In genomic region chr5:59829922-59830321, GRCh38 we compare ENCODE assay signal across 28 cellular contexts.
"Had no signal": no experiment of that assay in that cellular context is flagged by ENCODE, and none has a peak within 500 bp of the region (broad histone marks: within the 10 kb centered on the region; RNA-seq: fewer than 3 reads in every experiment).

No MANE protein-coding gene starts in this region.

- H3K27ac Mint-ChIP-seq: activated CD4-positive, alpha-beta T cell treated with anti-CD3 and anti-CD28 coated beads for 36 hours; activated CD8-positive, alpha-beta memory T cell treated with anti-CD3 and anti-CD28 coated beads, Interleukin-2, amount 10 ng/mL, durations not matched to agents 7 days and 5 days; activated CD8-positive, alpha-beta T cell treated with anti-CD3 and anti-CD28 coated beads, Interleukin-2, amount 10 ng/mL, durations not matched to agents 7 days and 5 days; activated naive CD4-positive, alpha-beta T cell treated with anti-CD3 and anti-CD28 coated beads, Interleukin-2, amount 50 U/mL, for 24 hours; activated naive CD8-positive, alpha-beta T cell treated with anti-CD3 and anti-CD28 coated beads, Interleukin-2, amount 50 U/mL, for 24 hours; activated T-helper 2 cell treated with anti-CD3 and anti-CD28 coated beads, Interferon-gamma antibody, Interleukin-2, Interleukin-4, amounts not matched to agents 10 μg/mL and 5 μg/mL and 100 μg/mL, durations not matched to agents 14 hours and 24 hours and 36 hours; nephron progenitor cell; progenitor cell of endocrine pancreas; stimulated activated naive B cell treated with anti-CD40 and anti-IgM and Interleukin-4, amounts not matched to agents 10 μg/mL and 1 μg/mL and 100 μg/mL, for 72 hours; T-helper 2 cell treated with Interferon-gamma antibody and Interleukin-4, amounts not matched to agents 5 μg/mL and 100 μg/mL, for 36 hours had no signal

- H3K4me1 Mint-ChIP-seq: activated CD4-positive, alpha-beta T cell treated with anti-CD3 and anti-CD28 coated beads for 36 hours; activated CD8-positive, alpha-beta memory T cell treated with anti-CD3 and anti-CD28 coated beads, Interleukin-2, amount 10 ng/mL, durations not matched to agents 7 days and 5 days; activated naive CD4-positive, alpha-beta T cell treated with anti-CD3 and anti-CD28 coated beads, Interleukin-2, amount 50 U/mL, for 24 hours; activated naive CD8-positive, alpha-beta T cell treated with anti-CD3 and anti-CD28 coated beads, Interleukin-2, amount 50 U/mL, for 24 hours; stimulated activated naive B cell treated with anti-CD40 and anti-IgM and Interleukin-4, amounts not matched to agents 10 μg/mL and 1 μg/mL and 100 μg/mL, for 72 hours had no signal

- H3K36me3 Mint-ChIP-seq: activated CD8-positive, alpha-beta memory T cell treated with anti-CD3 and anti-CD28 coated beads, Interleukin-2, amount 10 ng/mL, durations not matched to agents 7 days and 5 days; activated naive CD4-positive, alpha-beta T cell treated with anti-CD3 and anti-CD28 coated beads, Interleukin-2, amount 50 U/mL, for 24 hours; stimulated activated naive B cell treated with anti-CD40 and anti-IgM and Interleukin-4, amounts not matched to agents 10 μg/mL and 1 μg/mL and 100 μg/mL, for 72 hours had no signal

- DNase-seq: activated CD4-positive, alpha-beta T cell treated with anti-CD3 and anti-CD28 coated beads for 36 hours; activated CD4-positive, CD25-positive, alpha-beta regulatory T cell; activated CD8-positive, alpha-beta memory T cell treated with anti-CD3 and anti-CD28 coated beads, Interleukin-2, amount 10 ng/mL, durations not matched to agents 7 days and 5 days; activated CD8-positive, alpha-beta T cell treated with anti-CD3 and anti-CD28 coated beads, Interleukin-2, amount 10 ng/mL, durations not matched to agents 7 days and 5 days; activated naive CD8-positive, alpha-beta T cell treated with anti-CD3 and anti-CD28 coated beads, Interleukin-2, amount 50 U/mL, for 24 hours; activated T-cell treated with anti-CD3 and anti-CD28 coated beads, Interleukin-2, amount 50 U/mL, for 48 hours; amygdala; central memory CD4-positive, alpha-beta T cell; dermis blood vessel endothelial cell; effector CD4-positive, alpha-beta T cell; esophagus squamous epithelium; left ventricle myocardium inferior; nephron progenitor cell; ovary; right lobe of liver; small intestine; stimulated activated CD4-positive, alpha-beta T cell treated with anti-CD3 and anti-CD28 coated beads, Interleukin-1b, Interleukin-23, amount 100 ng/mL, for 48 hours; stimulated activated naive B cell treated with anti-CD40 and anti-IgM and Interleukin-4, amounts not matched to agents 10 μg/mL and 1 μg/mL and 100 μg/mL, for 72 hours; stomach; thyroid gland; upper lobe of right lung had no signal

- H3K9me3 ChIP-seq: breast epithelium, esophagus squamous epithelium, left ventricle myocardium inferior, mucosa of descending colon, ovary, right lobe of liver, stomach, thyroid gland, upper lobe of right lung had no signal

- H3K27me3 ChIP-seq: breast epithelium, esophagus squamous epithelium, ovary, right lobe of liver, stomach, thyroid gland, upper lobe of right lung had no signal

- H3K27ac ChIP-seq: breast epithelium, epithelial cell of prostate, esophagus squamous epithelium, left ventricle myocardium inferior, ovary, right lobe of liver, stomach, thyroid gland, upper lobe of right lung had no signal

- H3K27me3 Mint-ChIP-seq: activated CD8-positive, alpha-beta memory T cell treated with anti-CD3 and anti-CD28 coated beads, Interleukin-2, amount 10 ng/mL, durations not matched to agents 7 days and 5 days; activated naive CD4-positive, alpha-beta T cell treated with anti-CD3 and anti-CD28 coated beads, Interleukin-2, amount 50 U/mL, for 24 hours; progenitor cell of endocrine pancreas; stimulated activated naive B cell treated with anti-CD40 and anti-IgM and Interleukin-4, amounts not matched to agents 10 μg/mL and 1 μg/mL and 100 μg/mL, for 72 hours had no signal

- ATAC-seq: activated CD4-positive, alpha-beta T cell treated with anti-CD3 and anti-CD28 coated beads for 36 hours; activated CD8-positive, alpha-beta memory T cell treated with anti-CD3 and anti-CD28 coated beads, Interleukin-2, amount 10 ng/mL, durations not matched to agents 7 days and 5 days; activated CD8-positive, alpha-beta T cell treated with anti-CD3 and anti-CD28 coated beads, Interleukin-2, amount 10 ng/mL, durations not matched to agents 7 days and 5 days; activated naive CD8-positive, alpha-beta T cell treated with anti-CD3 and anti-CD28 coated beads, Interleukin-2, amount 50 U/mL, for 24 hours; mucosa of descending colon; right lobe of liver; stimulated activated naive B cell treated with anti-CD40 and anti-IgM and Interleukin-4, amounts not matched to agents 10 μg/mL and 1 μg/mL and 100 μg/mL, for 72 hours; upper lobe of right lung had no signal

- H3K9me3 Mint-ChIP-seq: activated naive CD4-positive, alpha-beta T cell treated with anti-CD3 and anti-CD28 coated beads, Interleukin-2, amount 50 U/mL, for 24 hours; activated naive CD8-positive, alpha-beta T cell treated with anti-CD3 and anti-CD28 coated beads, Interleukin-2, amount 50 U/mL, for 24 hours; activated T-helper 2 cell treated with anti-CD3 and anti-CD28 coated beads, Interferon-gamma antibody, Interleukin-2, Interleukin-4, amounts not matched to agents 10 μg/mL and 5 μg/mL and 100 μg/mL, durations not matched to agents 14 hours and 24 hours and 36 hours; nephron progenitor cell; stimulated activated naive B cell treated with anti-CD40 and anti-IgM and Interleukin-4, amounts not matched to agents 10 μg/mL and 1 μg/mL and 100 μg/mL, for 72 hours; T-helper 2 cell treated with Interferon-gamma antibody and Interleukin-4, amounts not matched to agents 5 μg/mL and 100 μg/mL, for 36 hours had no signal

- H3K4me3 Mint-ChIP-seq: activated CD4-positive, alpha-beta T cell treated with anti-CD3 and anti-CD28 coated beads for 36 hours; activated CD8-positive, alpha-beta memory T cell treated with anti-CD3 and anti-CD28 coated beads, Interleukin-2, amount 10 ng/mL, durations not matched to agents 7 days and 5 days; activated CD8-positive, alpha-beta T cell treated with anti-CD3 and anti-CD28 coated beads, Interleukin-2, amount 10 ng/mL, durations not matched to agents 7 days and 5 days; activated naive CD4-positive, alpha-beta T cell treated with anti-CD3 and anti-CD28 coated beads, Interleukin-2, amount 50 U/mL, for 24 hours; activated naive CD8-positive, alpha-beta T cell treated with anti-CD3 and anti-CD28 coated beads, Interleukin-2, amount 50 U/mL, for 24 hours; nephron progenitor cell; stimulated activated naive B cell treated with anti-CD40 and anti-IgM and Interleukin-4, amounts not matched to agents 10 μg/mL and 1 μg/mL and 100 μg/mL, for 72 hours; T-helper 2 cell treated with Interferon-gamma antibody and Interleukin-4, amounts not matched to agents 5 μg/mL and 100 μg/mL, for 36 hours had no signal

- H3K4me1 ChIP-seq: breast epithelium, esophagus squamous epithelium, left ventricle myocardium inferior, stomach, thyroid gland had no signal

- H3K4me3 ChIP-seq: breast epithelium, esophagus squamous epithelium, left ventricle myocardium inferior, mucosa of descending colon, ovary, right lobe of liver, stomach, thyroid gland, upper lobe of right lung had no signal

- H3K36me3 ChIP-seq: breast epithelium, esophagus squamous epithelium, left ventricle myocardium inferior, ovary, right lobe of liver, stomach, thyroid gland, upper lobe of right lung had no signal
